ENCODE assay signal across 17 cellular contexts in genomic region chr16:47467501-47467900, GRCh38.
"Had no signal": no experiment of that assay in that cellular context is flagged by ENCODE, and none has a peak within 500 bp of the region (broad histone marks: within the 10 kb centered on the region; RNA-seq: fewer than 3 reads in every experiment).

No MANE protein-coding gene starts in this region.

- H3K4me3 Mint-ChIP-seq: activated naive CD8-positive, alpha-beta T cell; neural crest cell; stimulated activated naive CD8-positive, alpha-beta T cell treated with anti-CD3 and anti-CD28 coated beads, Interleukin-15, Interleukin-2, amounts not matched to agents 100 ng/mL and 50 ng/mL, for 24 hours; T-helper 1 cell treated with Interleukin-12 subunit alpha and Interleukin-12 subunit beta and Interleukin-4 antibody, amounts not matched to agents 30 μg/mL and 1 μg/mL, for 36 hours had no signal

- H3K4me3 ChIP-seq: lung, suprapubic skin, transverse colon had no signal

- H3K9me3 Mint-ChIP-seq: neural crest cell; stimulated activated naive CD8-positive, alpha-beta T cell treated with anti-CD3 and anti-CD28 coated beads, Interleukin-15, Interleukin-2, amounts not matched to agents 100 ng/mL and 50 ng/mL, for 24 hours; T-helper 1 cell treated with Interleukin-12 subunit alpha and Interleukin-12 subunit beta and Interleukin-4 antibody, amounts not matched to agents 30 μg/mL and 1 μg/mL, for 36 hours had no signal

- H3K27ac Mint-ChIP-seq: activated naive CD8-positive, alpha-beta T cell; stimulated activated naive CD8-positive, alpha-beta T cell treated with anti-CD3 and anti-CD28 coated beads, Interleukin-15, Interleukin-2, amounts not matched to agents 100 ng/mL and 50 ng/mL, for 24 hours; T-helper 1 cell treated with Interleukin-12 subunit alpha and Interleukin-12 subunit beta and Interleukin-4 antibody, amounts not matched to agents 30 μg/mL and 1 μg/mL, for 36 hours had no signal

- H3K27me3 ChIP-seq: suprapubic skin, transverse colon had no signal

- H3K27me3 Mint-ChIP-seq: activated naive CD8-positive, alpha-beta T cell; progenitor cell of endocrine pancreas; stimulated activated naive CD8-positive, alpha-beta T cell treated with anti-CD3 and anti-CD28 coated beads, Interleukin-15, Interleukin-2, amounts not matched to agents 100 ng/mL and 50 ng/mL, for 24 hours had no signal

- H3K9me3 ChIP-seq: suprapubic skin, transverse colon had no signal

- H3K36me3 ChIP-seq: suprapubic skin, WERI-Rb-1 had no signal

- H3K27ac ChIP-seq: epithelial cell of prostate, suprapubic skin, transverse colon, WERI-Rb-1 had no signal

- DNase-seq: activated CD4-positive, alpha-beta T cell treated with anti-CD3 and anti-CD28 coated beads, Interleukin-2, amount 50 U/mL, for 48 hours; dermis blood vessel endothelial cell; effector memory CD4-positive, alpha-beta T cell; foreskin melanocyte; glutamatergic neuron; stimulated activated CD4-positive, alpha-beta T cell treated with anti-CD3 and anti-CD28 coated beads, Interleukin-12 subunit alpha, Interleukin-12 subunit beta, amount 100 ng/mL, for 4 hours; stimulated activated CD4-positive, alpha-beta T cell treated with anti-CD3 and anti-CD28 coated beads, Interleukin-2, amount 100 ng/mL, for 24 hours; transverse colon had no signal
